ENCODE assay signal across 26 cellular contexts in the genomic region with DNA sequence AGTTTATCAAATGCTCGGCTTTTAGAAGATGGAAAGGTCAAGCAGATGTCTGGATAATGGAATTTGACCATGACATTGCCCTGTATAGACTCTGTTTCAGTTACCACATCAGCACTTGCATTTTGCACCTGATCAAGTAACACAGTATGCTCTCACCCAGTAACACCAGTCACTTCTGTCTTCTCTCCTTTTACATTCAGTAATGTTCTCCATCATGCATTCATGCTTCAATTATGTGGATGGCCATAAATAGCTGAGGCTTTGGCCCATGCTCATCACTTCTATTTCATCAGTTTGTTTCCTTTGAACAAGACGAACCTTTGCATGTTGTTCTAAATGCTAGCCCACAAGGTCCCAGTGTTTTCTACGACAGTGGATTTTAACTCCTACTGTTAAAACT.
"Had no signal": no experiment of that assay in that cellular context is flagged by ENCODE, and none has a peak within 500 bp of the region (broad histone marks: within the 10 kb centered on the region; RNA-seq: fewer than 3 reads in every experiment).

No MANE protein-coding gene starts in this region.

- DNase-seq: activated CD4-positive, alpha-beta memory T cell treated with anti-CD3 and anti-CD28 coated beads, Interleukin-2, amount 10 ng/mL, durations not matched to agents 7 days and 5 days; activated CD4-positive, alpha-beta T cell treated with anti-CD3 and anti-CD28 coated beads for 1 hour; activated CD4-positive, alpha-beta T cell treated with anti-CD3 and anti-CD28 coated beads for 4 hours; activated CD4-positive, alpha-beta T cell treated with anti-CD3 and anti-CD28 coated beads, Interleukin-2, amount 10 ng/mL, durations not matched to agents 7 days and 5 days; activated CD4-positive, alpha-beta T cell treated with anti-CD3 and anti-CD28 coated beads, Interleukin-2, amount 50 U/mL, for 4 hours; activated CD8-positive, alpha-beta memory T cell treated with anti-CD3 and anti-CD28 coated beads, Interleukin-2, amount 50 U/mL, for 48 hours; activated gamma-delta T cell; activated naive CD4-positive, alpha-beta T cell; activated naive CD4-positive, alpha-beta T cell treated with anti-CD3 and anti-CD28 coated beads, Interleukin-2, amount 10 ng/mL, durations not matched to agents 7 days and 5 days; activated naive CD8-positive, alpha-beta T cell treated with anti-CD3 and anti-CD28 coated beads, Interleukin-2, amount 10 ng/mL, durations not matched to agents 7 days and 5 days; activated T-cell treated with anti-CD3 and anti-CD28 coated beads for 4 hours; activated T-cell treated with anti-CD3 and anti-CD28 coated beads, Interleukin-2, amount 50 U/mL, for 24 hours; activated T-cell treated with anti-CD3 and anti-CD28 coated beads, Interleukin-2, amount 50 U/mL, for 72 hours; central memory CD4-positive, alpha-beta T cell; cerebellar nuclear complex; colonic mucosa; dorsolateral prefrontal cortex; effector memory CD4-positive, alpha-beta T cell; endodermal cell; foreskin fibroblast; T-helper 2 cell had no signal

- H3K27ac ChIP-seq: ascending aorta, breast epithelium, cardiac muscle cell, colonic mucosa, dorsolateral prefrontal cortex had no signal

- H3K4me1 ChIP-seq: ascending aorta, breast epithelium, colonic mucosa had no signal

- H3K4me3 ChIP-seq: ascending aorta, breast epithelium, cardiac muscle cell, colonic mucosa, dorsolateral prefrontal cortex had no signal

- H3K27me3 ChIP-seq: ascending aorta, breast epithelium, cardiac muscle cell, colonic mucosa had no signal

- H3K9me3 ChIP-seq: ascending aorta, breast epithelium, colonic mucosa had no signal

- ATAC-seq: activated naive CD4-positive, alpha-beta T cell treated with anti-CD3 and anti-CD28 coated beads, Interleukin-2, amount 50 U/mL, for 72 hours; activated T-cell treated with anti-CD3 and anti-CD28 coated beads, Interleukin-2, amount 50 U/mL, for 72 hours; esophagus mucosa had no signal

- H3K36me3 ChIP-seq: ascending aorta, breast epithelium, cardiac muscle cell, colonic mucosa had no signal
